ENCODE assay signal across 8 cellular contexts in genomic region chr18:32431753-32432152, GRCh38. TPM values are rescaled to one million over a fixed set of nuclear protein-coding genes. Genes with fewer than 3 reads are reported as not detected.
"Had no signal": no experiment of that assay in that cellular context is flagged by ENCODE, and none has a peak within 500 bp of the region (broad histone marks: within the 10 kb centered on the region; RNA-seq: fewer than 3 reads in every experiment).

No MANE protein-coding gene starts in this region.

- ATAC-seq: HepG2 had no signal

- H3K27ac ChIP-seq: HL-60, KMS-11 had no signal

- H3K4me2 ChIP-seq: KMS-11 had no signal

- FAIRE-seq: HepG2, HTR-8/SVneo had no signal

- DNase-seq: IMR-90, KBM-7, KG1 had no signal

- H3K9ac ChIP-seq: KMS-11 had no signal

RNA-seq across cellular contexts. Expression of gene GAREM1, which starts 38.9 kb away (rescaled TPM):
- polyA plus RNA-seq: IgD-negative memory B cell had no signal
